Comparison of ENCODE assay signal across 8 cellular contexts in genomic region chr10:29646238-29646902, GRCh38. TPM values are rescaled to one million over a fixed set of nuclear protein-coding genes. Genes with fewer than 3 reads are reported as not detected.
DNase-seq lines count a peak whose midpoint lies in the region; ATAC-seq, FAIRE-seq and TF ChIP-seq lines count a peak whose summit lies in the region.

No MANE protein-coding gene starts in this region.

- no peaks in the 10 kb centered on the region for H3F3A ChIP-seq in neural progenitor cell (ENCODE audit: low read depth)

- no peaks in the 10 kb centered on the region for H3K9me3 ChIP-seq in neural progenitor cell (ENCODE audit: low read depth)

- H3K9ac ChIP-seq in neural progenitor cell: no peak overlapping the region

- H3K4me3 ChIP-seq in bronchial epithelial cell (ENCODE audit: low read depth, low read length) (no peak overlapping the region), neural progenitor cell (no peak overlapping the region)

- H3K79me2 ChIP-seq in neural progenitor cell (ENCODE audit: low read depth): no peaks in the 10 kb centered on the region

- peak overlapping the region; percentile 80 for H3K27ac Mint-ChIP-seq in neural progenitor cell

- H3K27me3 Mint-ChIP-seq in neural progenitor cell (ENCODE audit: insufficient read depth, low read depth): peaks cover 2% of the 10 kb centered on the region

- peak; percentile 54 for DNase-seq in EH (ENCODE audit: low read depth)
- peak; percentile 92 for DNase-seq in NCI-H2171 treated with DMSO at 0.1 percent for 48 hours (lab: John Stamatoyannopoulos, UW)
- DNase-seq in bronchial epithelial cell (ENCODE audit: low read depth): peak; percentile 96
- peak; percentile 33 for DNase-seq in neural progenitor cell (ENCODE audit: low spot score)
- no peak for DNase-seq in middle frontal gyrus (ENCODE audit: extremely low spot score, low spot score)
- DNase-seq in central memory CD4-positive, alpha-beta T cell: no peak

- H3K27me3 ChIP-seq in bronchial epithelial cell (ENCODE audit: control insufficient read depth, insufficient read depth, low read length) (peaks cover 1% of the 10 kb centered on the region), neural progenitor cell (no peaks in the 10 kb centered on the region)

- H3K36me3 ChIP-seq in bronchial epithelial cell (ENCODE audit: control insufficient read depth, insufficient read depth, low read length) (peaks cover 1% of the 10 kb centered on the region), neural progenitor cell (no peaks in the 10 kb centered on the region)

- peaks cover 10% of the 10 kb centered on the region for H3K36me3 Mint-ChIP-seq in neural progenitor cell

- no peak overlapping the region for H3K27ac ChIP-seq in neural progenitor cell

- peaks cover 7% of the 10 kb centered on the region for H3K9me3 Mint-ChIP-seq in neural progenitor cell

- no peak overlapping the region for H3K4me3 Mint-ChIP-seq in neural progenitor cell

- ATAC-seq in HG03159 (IDR thresholded peaks at IDR 0.05; ENCODE audit: unreplicated experiment) (no peak), GM19397 (IDR thresholded peaks at IDR 0.05; ENCODE audit: unreplicated experiment) (no peak)

- peak overlapping the region; percentile 15 for H3K4me2 ChIP-seq in neural progenitor cell

- no peak overlapping the region for H2AFZ ChIP-seq in neural progenitor cell (replicated peaks)

- H3K4me1 ChIP-seq in neural progenitor cell: peaks cover 29% of the 10 kb centered on the region

- peaks cover 25% of the 10 kb centered on the region for H3K4me1 Mint-ChIP-seq in neural progenitor cell

- no peak for FAIRE-seq in bronchial epithelial cell (lab: Jason Lieb, UNC)

- no peak for TF ChIP-seq CTCF in bronchial epithelial cell (IDR thresholded peaks at IDR 0.05; ENCODE audit: insufficient read depth, low read length, severe bottlenecking)
- TF ChIP-seq CTCF in neural progenitor cell (IDR thresholded peaks at IDR 0.05): no peak

- no peaks in the 10 kb centered on the region for H4K20me1 ChIP-seq in neural progenitor cell (ENCODE audit: low read depth)

RNA-seq across cellular contexts. Expression of gene SVIL, which starts 11.6 kb away (rescaled TPM):
- total RNA-seq in bronchial epithelial cell: 12.6 and 22.5 TPM in 2 replicates
- 21.6 and 25.1 TPM in 2 replicates for total RNA-seq in neural progenitor cell (ENCODE audit: low replicate concordance)

Comparison
In these comparisons a context has a peak if more than half of its experiments do, and no peak if none do; other contexts are left out.
1. DNase-seq: peak in EH (single experiment), NCI-H2171 treated with DMSO at 0.1 percent for 48 hours (single experiment), bronchial epithelial cell (single experiment) and neural progenitor cell (single experiment); none in middle frontal gyrus (single experiment) and central memory CD4-positive, alpha-beta T cell (single experiment).